In the genomic region with DNA sequence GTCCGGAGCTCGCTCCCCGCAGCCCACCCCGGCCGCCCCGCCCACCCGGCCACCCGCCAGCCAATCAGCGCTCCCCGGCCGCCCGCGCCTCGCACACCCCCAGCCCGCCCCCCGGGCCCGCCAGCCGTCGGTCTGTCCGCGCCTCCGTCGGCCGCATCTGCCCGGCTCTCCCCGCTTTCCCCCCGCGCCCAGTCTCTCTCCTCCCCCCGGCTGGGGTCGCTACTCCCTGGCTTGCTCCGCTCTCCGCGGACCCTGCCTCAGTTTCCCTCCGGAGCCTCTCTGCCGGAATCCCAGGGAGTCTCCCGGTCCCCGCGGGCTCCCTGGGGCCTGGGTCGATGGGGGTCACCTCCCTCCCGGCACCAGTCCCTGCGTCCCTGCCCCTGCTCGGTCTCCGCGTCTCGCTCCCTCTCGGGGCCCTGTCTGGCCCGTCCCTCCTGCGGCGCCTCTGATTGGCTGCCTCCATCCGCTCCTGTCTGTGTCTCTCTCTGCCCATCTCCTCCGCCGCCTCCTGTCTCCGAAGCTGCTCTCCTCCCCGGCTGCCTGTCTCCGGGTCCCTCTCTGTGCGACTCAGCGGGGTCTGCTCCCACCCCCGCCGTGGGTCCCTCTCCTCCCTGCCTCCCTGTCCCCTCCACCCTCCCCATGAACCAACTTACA, we compare ENCODE assay signal across 9 cellular contexts. TPM values are rescaled to one million over a fixed set of nuclear protein-coding genes. Genes with fewer than 3 reads are reported as not detected.
DNase-seq lines count a peak whose midpoint lies in the region; ATAC-seq, FAIRE-seq and TF ChIP-seq lines count a peak whose summit lies in the region.
"Had no signal": no experiment of that assay in that cellular context is flagged by ENCODE, and none has a peak within 500 bp of the region (broad histone marks: within the 10 kb centered on the region; RNA-seq: fewer than 3 reads in every experiment).

No MANE protein-coding gene starts in this region.

- no peaks in the 10 kb centered on the region for H3K36me3 ChIP-seq in heart left ventricle
- H3K36me3 ChIP-seq in right atrium auricular region = no peaks in the 10 kb centered on the region
- no peaks in the 10 kb centered on the region for H3K36me3 ChIP-seq in transverse colon

- DNase-seq in heart left ventricle = peak in 1 of 5 donors; percentile 52
- DNase-seq in right atrium auricular region (ENCODE audit: low spot score) = no peak
- DNase-seq in NCI-H82 (lab: John Stamatoyannopoulos, UW) = peak; percentile 82
- DNase-seq in astrocyte of the hippocampus (ENCODE audit: low read depth, low spot score) = peak; percentile 83
- peak; percentile 76 for DNase-seq in iris pigment epithelial cell (ENCODE audit: low read depth)
- DNase-seq in urothelium cell line (ENCODE audit: low spot score) = peak; percentile 90
- DNase-seq in transverse colon = no peak
- no peak for DNase-seq in head of caudate nucleus

- TF ChIP-seq EP300 in transverse colon (IDR thresholded peaks at IDR 0.05; ENCODE audit: low read depth) = no peak

- no peak for FAIRE-seq in urothelium cell line (lab: Jason Lieb, UNC)

- H3K9me3 ChIP-seq in heart left ventricle = no peaks in the 10 kb centered on the region
- no peaks in the 10 kb centered on the region for H3K9me3 ChIP-seq in right atrium auricular region
- H3K9me3 ChIP-seq in transverse colon = no peaks in the 10 kb centered on the region

- H3K27me3 ChIP-seq in heart left ventricle = peaks cover 38 to 74% (median 59%) of the 10 kb centered on the region in 9 donors
- peaks cover 15 to 40% of the 10 kb centered on the region in 2 donors for H3K27me3 ChIP-seq in right atrium auricular region
- peaks cover 77% of the 10 kb centered on the region for H3K27me3 ChIP-seq in transverse colon

- TF ChIP-seq POLR2A in heart left ventricle (IDR thresholded peaks at IDR 0.05) = no peak
- no peak for TF ChIP-seq POLR2A in transverse colon (IDR thresholded peaks at IDR 0.05)

- in situ Hi-C loops in transverse colon (cut with MboI; ENCODE audit: low pct_ligation_motif_present in 1 of 4, low pct_unique_long_range_greater_than_20kb in 1 of 4, low sequenced_read_pairs in 3 of 4) = no loop called here

- ATAC-seq in heart left ventricle = peak in 3 of 4 donors; percentile 45 to 55 (median 46)

- WGBS in heart left ventricle, 4 donors = 1 to 2% (median 1%) methylated on average over 20 to 59 of the region's 59 CpGs
- 2% methylated on average over 33 of the region's 59 CpGs; no CpG with 5 or more reads in 1 of the 2 donors for WGBS in transverse colon (ENCODE audit: low coverage in 1 of 2), 2 donors

- no peak for TF ChIP-seq CTCF in heart left ventricle (IDR thresholded peaks at IDR 0.05)
- no peak for TF ChIP-seq CTCF in right atrium auricular region (IDR thresholded peaks at IDR 0.05)
- TF ChIP-seq CTCF in transverse colon (IDR thresholded peaks at IDR 0.05) = no peak

- H3K4me1 ChIP-seq in heart left ventricle (peaks cover 0 to 27% (median 3%) of the 10 kb centered on the region in 12 donors), right atrium auricular region (peaks cover 0 to 14% of the 10 kb centered on the region in 2 donors), transverse colon (peaks cover 3 to 27% (median 18%) of the 10 kb centered on the region in 4 donors)

- intact Hi-C loops in heart left ventricle (cut with DNase I) = loop anchor here in 2 of 10 donors (10.0 kb wide), 1 partner anchor 65 kb away; no protein-coding TSS in a partner anchor
- intact Hi-C loops in transverse colon (cut with DNase I; ENCODE audit: low total_unique reads) = no loop called here
- intact Hi-C loops in head of caudate nucleus (cut with DNase I) = no loop called here

- H3K27ac ChIP-seq in heart left ventricle (no peak overlapping the region), right atrium auricular region (no peak overlapping the region), transverse colon (peak overlapping the region in 1 of 4 donors; percentile 41)

- H3K4me3 ChIP-seq in heart left ventricle (peak overlapping the region in 10 of 12 donors; percentile 5 to 42 (median 28)), right atrium auricular region (peak overlapping the region in 1 of 2 donors; percentile 38), transverse colon (peak overlapping the region in 2 of 4 donors; percentile 19 to 44)

RNA-seq across cellular contexts. Expression of a gene that starts 0.5 kb away (rescaled TPM):
- total RNA-seq in heart left ventricle (under 1 TPM in 2 of 9 donors, not detected in 7; 0.11 to 0.43 TPM), right atrium auricular region (under 1 TPM in 1 of 2 donors, not detected in 1; 0.16 TPM), transverse colon (under 1 TPM in 1 of 4 donors, not detected in 3; 0.48 TPM)
- polyA plus RNA-seq in heart left ventricle = under 1 TPM in 1 of 2 donors, not detected in 1; 0.25 TPM

RNA-seq across cellular contexts. Expression of a gene that starts 6.7 kb away (rescaled TPM):
- total RNA-seq in heart left ventricle (not detected), right atrium auricular region (not detected), transverse colon (not detected)
- polyA plus RNA-seq in heart left ventricle = not detected
- polyA plus RNA-seq: adipose tissue had no signal

RNA-seq across cellular contexts. Expression of a gene that starts 6.8 kb away (rescaled TPM):
- total RNA-seq in heart left ventricle (not detected), right atrium auricular region (not detected), transverse colon (not detected)
- not detected for polyA plus RNA-seq in heart left ventricle
- polyA plus RNA-seq: adipose tissue had no signal

RNA-seq across cellular contexts. Expression of a gene that starts 14.3 kb away (rescaled TPM):
- total RNA-seq in heart left ventricle = 1 to 10 TPM in 2 of 9 donors, under 1 TPM in 5, not detected in 2; 0.35 to 2.2 (median 0.56) TPM
- not detected for polyA plus RNA-seq in heart left ventricle
- 1 to 10 TPM in 1 of 2 donors, not detected in 1; 1.2 TPM for total RNA-seq in right atrium auricular region
- 100 to 1,000 TPM in 1 of 4 donors, 10 to 100 TPM in 3; 12.0 to 199 (median 42.5) TPM for total RNA-seq in transverse colon

RNA-seq across cellular contexts. Expression of a gene that starts 15.3 kb away (rescaled TPM):
- under 1 TPM in 1 of 9 donors, not detected in 8; 0.16 TPM for total RNA-seq in heart left ventricle
- not detected for polyA plus RNA-seq in heart left ventricle
- not detected for total RNA-seq in right atrium auricular region
- total RNA-seq in transverse colon = 10 to 100 TPM in 3 of 4 donors, 1 to 10 TPM in 1; 4.0 to 58.7 (median 21.0) TPM

Comparison
In these comparisons a context has a peak if more than half of its experiments do, and no peak if none do; other contexts are left out.
1. DNase-seq: peak in NCI-H82 (single experiment), astrocyte of the hippocampus (single experiment), iris pigment epithelial cell (single experiment) and urothelium cell line (single experiment); none in right atrium auricular region (single experiment), transverse colon (single experiment) and head of caudate nucleus (0 of 42).